In genomic region chr13:20566424-20566916, GRCh38 we compare ENCODE assay signal across 8 cellular contexts. TPM values are rescaled to one million over a fixed set of nuclear protein-coding genes. Genes with fewer than 3 reads are reported as not detected.
DNase-seq lines count a peak whose midpoint lies in the region; ATAC-seq and TF ChIP-seq lines count a peak whose summit lies in the region.

No MANE protein-coding gene starts in this region.

- TF ChIP-seq CTCF in CD8-positive, alpha-beta T cell (IDR thresholded peaks at IDR 0.05) = no peak
- TF ChIP-seq CTCF in Peyer's patch (IDR thresholded peaks at IDR 0.05) (peak in 2 of 6 experiments; percentile 17 to 25), choroid plexus epithelial cell (conservative IDR thresholded peaks at IDR 0.05; ENCODE audit: low read depth, low read length) (no peak), lower lobe of right lung (IDR thresholded peaks at IDR 0.05) (no peak), thyroid gland (IDR thresholded peaks at IDR 0.05) (no peak)

- TF ChIP-seq POLR2A in Peyer's patch (IDR thresholded peaks at IDR 0.05) (peak; percentile 13 to 62), thyroid gland (IDR thresholded peaks at IDR 0.05) (no peak)

- no peaks in the 10 kb centered on the region for H3K36me3 ChIP-seq in CD8-positive, alpha-beta T cell (ENCODE audit: insufficient read depth, low read length)
- no peaks in the 10 kb centered on the region for H3K36me3 ChIP-seq in Peyer's patch
- no peaks in the 10 kb centered on the region for H3K36me3 ChIP-seq in lower lobe of right lung
- H3K36me3 ChIP-seq in thyroid gland = no peaks in the 10 kb centered on the region

- POLR2A ChIA-PET in CD8-positive, alpha-beta T cell (lab: Charles Lee) = interaction anchor here (1.4 to 2.5 kb wide), 2 partner anchors 40 to 90 kb away, joined by 4 to 7 read pairs; partner anchors contain the start of gene CRYL1

- no peak for ATAC-seq in CD8-positive, alpha-beta T cell
- ATAC-seq in GM18909 (IDR thresholded peaks at IDR 0.05; ENCODE audit: poor library complexity, unreplicated experiment) (peak; percentile 36), HG03469 (IDR thresholded peaks at IDR 0.05; ENCODE audit: unreplicated experiment) (peak; percentile 13), lower lobe of right lung (peak in 1 of 2 donors; percentile 84)

- H3K36me3 Mint-ChIP-seq in CD8-positive, alpha-beta T cell = peaks cover 12% of the 10 kb centered on the region

- H3K4me1 ChIP-seq in CD8-positive, alpha-beta T cell (ENCODE audit: insufficient read depth, low read length) = no peaks in the 10 kb centered on the region
- peaks cover 0 to 9% (median 0%) of the 10 kb centered on the region in 4 donors for H3K4me1 ChIP-seq in Peyer's patch
- peaks cover 12% of the 10 kb centered on the region for H3K4me1 ChIP-seq in lower lobe of right lung
- peaks cover 6 to 7% of the 10 kb centered on the region in 2 donors for H3K4me1 ChIP-seq in thyroid gland

- peak overlapping the region; percentile 70 for H3K27ac ChIP-seq in CD8-positive, alpha-beta T cell (ENCODE audit: low read depth, low read length)
- H3K27ac ChIP-seq in Peyer's patch (peak overlapping the region; percentile 88 to 98 (median 92)), lower lobe of right lung (peak overlapping the region; percentile 96), thyroid gland (peak overlapping the region; percentile 85 to 94 (median 89))

- peak overlapping the region; percentile 89 for H3K27ac Mint-ChIP-seq in CD8-positive, alpha-beta T cell

- H3K27me3 Mint-ChIP-seq in CD8-positive, alpha-beta T cell (ENCODE audit: low read depth) = no peaks in the 10 kb centered on the region

- H3K4me3 Mint-ChIP-seq in CD8-positive, alpha-beta T cell = peak overlapping the region; percentile 87

- 3 to 6% methylated on average over 18 to 19 of the region's 23 CpGs for WGBS in thyroid gland, 2 donors

- CTCF ChIA-PET in CD8-positive, alpha-beta T cell (lab: Charles Lee) = interaction anchor here (0.5 kb wide), 1 partner anchor 34 kb away, joined by 3 read pairs; no protein-coding TSS in a partner anchor

- DNase-seq in CD8-positive, alpha-beta T cell = peak in 1 of 7 experiments; percentile 2
- DNase-seq in Peyer's patch (peak in 2 of 3 donors; percentile 83 to 87), choroid plexus epithelial cell (ENCODE audit: low read depth) (no peak), lower lobe of right lung (no peak), thyroid gland (no peak)
- no peak for DNase-seq in activated CD8-positive, alpha-beta memory T cell treated with anti-CD3 and anti-CD28 coated beads, Interleukin-2, amount 50 U/mL, for 48 hours

- intact Hi-C loops in CD8-positive, alpha-beta T cell (cut with DNase I, micrococcal nuclease) = loop anchor here (2.0 to 10.0 kb wide), 7 partner anchors 39 to 1106 kb away; partner anchors contain the start of genes EEF1AKMT1 (in 2 of the 2), CRYL1 (in 1 of the 2) and MICU2 (in 1 of the 2)
- intact Hi-C loops in lower lobe of right lung (cut with DNase I) = no loop called here
- intact Hi-C loops in thyroid gland (cut with DNase I) = no loop called here

- no peaks in the 10 kb centered on the region for H3K27me3 ChIP-seq in CD8-positive, alpha-beta T cell (ENCODE audit: insufficient read depth, low read length)
- H3K27me3 ChIP-seq in Peyer's patch = no peaks in the 10 kb centered on the region
- no peaks in the 10 kb centered on the region for H3K27me3 ChIP-seq in lower lobe of right lung (ENCODE audit: low read depth)
- no peaks in the 10 kb centered on the region for H3K27me3 ChIP-seq in thyroid gland

- H3K9me3 Mint-ChIP-seq in CD8-positive, alpha-beta T cell = peaks cover 8% of the 10 kb centered on the region

- peak overlapping the region; percentile 71 for H3K4me3 ChIP-seq in CD8-positive, alpha-beta T cell (ENCODE audit: low read depth, low read length)
- H3K4me3 ChIP-seq in Peyer's patch = peak overlapping the region; percentile 63 to 86 (median 74)
- peak overlapping the region; percentile 91 for H3K4me3 ChIP-seq in choroid plexus epithelial cell (ENCODE audit: low read depth, low read length)
- H3K4me3 ChIP-seq in lower lobe of right lung = peak overlapping the region; percentile 88
- peak overlapping the region in 2 of 3 donors; percentile 15 to 62 for H3K4me3 ChIP-seq in thyroid gland (replicated peaks in 1 of 3)

- H3K4me1 Mint-ChIP-seq in CD8-positive, alpha-beta T cell (ENCODE audit: low read depth) = peaks cover 17% of the 10 kb centered on the region

- peaks cover 4% of the 10 kb centered on the region for H3K9me3 ChIP-seq in CD8-positive, alpha-beta T cell (ENCODE audit: low read length)
- peaks cover 0 to 8% (median 0%) of the 10 kb centered on the region in 4 donors for H3K9me3 ChIP-seq in Peyer's patch
- no peaks in the 10 kb centered on the region for H3K9me3 ChIP-seq in lower lobe of right lung
- no peaks in the 10 kb centered on the region for H3K9me3 ChIP-seq in thyroid gland

RNA-seq across cellular contexts. Expression of gene IFT88, which starts 0.5 kb away (rescaled TPM):
- total RNA-seq in CD8-positive, alpha-beta T cell = 1 to 10 TPM; 7.5 to 8.2 TPM
- total RNA-seq in Peyer's patch (10 to 100 TPM; 25.6 to 30.5 (median 25.8) TPM), lower lobe of right lung (15.3 TPM), thyroid gland (10 to 100 TPM; 30.2 to 59.5 (median 42.2) TPM)

RNA-seq across cellular contexts. Expression of gene CRYL1, which starts 40.8 kb away (rescaled TPM):
- 1 to 10 TPM; 8.0 to 8.5 TPM for total RNA-seq in CD8-positive, alpha-beta T cell
- total RNA-seq in Peyer's patch = 100 to 1,000 TPM in 3 of 4 donors, 10 to 100 TPM in 1; 81.7 to 357 (median 299) TPM
- total RNA-seq in lower lobe of right lung = 24.9 TPM
- total RNA-seq in thyroid gland = 10 to 100 TPM; 33.1 to 53.8 (median 46.7) TPM

Comparison
In these comparisons a context has a peak if more than half of its experiments do, and no peak if none do; other contexts are left out.
1. DNase-seq: peak in Peyer's patch (2 of 3); none in choroid plexus epithelial cell (single experiment), lower lobe of right lung (single experiment), thyroid gland (0 of 2) and activated CD8-positive, alpha-beta memory T cell treated with anti-CD3 and anti-CD28 coated beads, Interleukin-2, amount 50 U/mL, for 48 hours (single experiment).
2. H3K4me3 ChIP-seq: peak in every context shown above with its lines; median percentile 91 in choroid plexus epithelial cell; 88 in lower lobe of right lung; 74 in Peyer's patch; 71 in CD8-positive, alpha-beta T cell; 38 in thyroid gland.
3. POLR2A ChIP-seq: peak in Peyer's patch (2 of 2); none in thyroid gland (0 of 2).
4. intact Hi-C loops: an anchor here in CD8-positive, alpha-beta T cell (2.0 to 10.0 kb wide); none called in lower lobe of right lung and thyroid gland.
5. Peak in every context shown above with its lines, with median percentiles within 50 percentile points of each other: H3K27ac ChIP-seq.